30 cellular contexts compared by ENCODE assay signal in the genomic region with DNA sequence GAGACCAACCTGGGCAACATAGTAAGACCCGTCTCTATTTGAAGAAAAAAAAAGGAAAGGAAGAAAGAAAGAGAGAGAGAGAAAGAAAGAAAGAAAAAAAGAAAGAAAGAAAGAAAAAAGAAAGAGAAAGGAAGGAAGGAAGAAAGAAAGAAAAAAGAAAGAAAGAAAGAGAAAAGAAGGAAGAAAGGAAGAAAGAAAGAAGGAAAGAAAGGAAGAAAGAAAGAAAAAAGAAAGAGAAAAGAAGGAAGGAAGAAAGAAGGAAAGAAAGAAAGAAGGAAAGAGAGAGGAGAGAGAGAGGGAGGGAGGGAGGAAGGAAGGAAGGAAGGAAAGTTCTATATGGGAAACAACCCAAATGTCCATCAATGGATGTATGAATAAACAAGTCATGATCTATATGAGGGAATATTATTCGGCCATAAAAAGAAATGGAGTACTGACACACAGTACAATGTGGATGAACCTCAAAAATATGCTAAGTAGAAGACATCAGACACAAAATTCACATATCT. TPM values are rescaled to one million over a fixed set of nuclear protein-coding genes. Genes with fewer than 3 reads are reported as not detected.
"Had no signal": no experiment of that assay in that cellular context is flagged by ENCODE, and none has a peak within 500 bp of the region (broad histone marks: within the 10 kb centered on the region; RNA-seq: fewer than 3 reads in every experiment).

No MANE protein-coding gene starts in this region.

- H3K9me3 ChIP-seq: esophagus muscularis mucosa, gastroesophageal sphincter, mucosa of descending colon, neutrophil, thyroid gland, vagina had no signal

- H3K4me2 ChIP-seq: hepatocyte, smooth muscle cell had no signal

- H3K27ac ChIP-seq: esophagus muscularis mucosa, foreskin keratinocyte, gastroesophageal sphincter, heart left ventricle, neutrophil, parathyroid adenoma, thyroid gland, vagina had no signal

- H2AFZ ChIP-seq: hepatocyte, parathyroid adenoma had no signal

- DNase-seq: dermis blood vessel endothelial cell; effector memory CD4-positive, alpha-beta T cell; foreskin keratinocyte; heart left ventricle; kidney; mucosa of descending colon; naive B cell; stimulated activated CD4-positive, alpha-beta T cell treated with anti-CD3 and anti-CD28 coated beads, Interleukin-12 subunit alpha, Interleukin-12 subunit beta, amount 100 ng/mL, for 4 hours; stimulated activated CD4-positive, alpha-beta T cell treated with anti-CD3 and anti-CD28 coated beads, Interleukin-1b, Interleukin-23, amount 100 ng/mL, for 48 hours; stimulated activated CD4-positive, alpha-beta T cell treated with anti-CD3 and anti-CD28 coated beads, Interleukin-4, amount 100 ng/mL, for 1 hour; stimulated activated CD8-positive, alpha-beta memory T cell treated with anti-CD3 and anti-CD28 coated beads, Interleukin-4, amount 100 ng/mL, for 48 hours; stimulated activated naive CD4-positive, alpha-beta T cell; stimulated activated naive CD8-positive, alpha-beta T cell treated with anti-CD3 and anti-CD28 coated beads, Interleukin-15, amount 100 ng/mL, for 72 hours; thyroid gland; trophoblast cell had no signal

- H3K36me3 Mint-ChIP-seq: memory B cell; mesothelial cell of epicardium; naive B cell; natural killer cell treated with Interleukin-12 subunit alpha and Interleukin-12 subunit beta and Interleukin-15 and Interleukin-18, amount 100 ng/mL, for 72 hours had no signal

- H3K4me3 ChIP-seq: esophagus muscularis mucosa, gastroesophageal sphincter, heart left ventricle, hepatocyte, lung, mucosa of descending colon, smooth muscle cell, thyroid gland, vagina had no signal

- H3K4me3 Mint-ChIP-seq: memory B cell; mesothelial cell of epicardium; naive B cell; natural killer cell treated with Interleukin-12 subunit alpha and Interleukin-12 subunit beta and Interleukin-15 and Interleukin-18, amount 100 ng/mL, for 72 hours; neural crest cell; stimulated activated naive CD8-positive, alpha-beta T cell treated with anti-CD3 and anti-CD28 coated beads, Interleukin-15, amount 100 ng/mL, for 72 hours had no signal

- H3K36me3 ChIP-seq: esophagus muscularis mucosa, gastroesophageal sphincter, heart left ventricle, neutrophil, thyroid gland, vagina had no signal

- ATAC-seq: foreskin keratinocyte; gastroesophageal sphincter; heart left ventricle; left lobe of liver; mucosa of descending colon; natural killer cell treated with Interleukin-12 subunit alpha and Interleukin-12 subunit beta and Interleukin-15 and Interleukin-18, amount 100 ng/mL, for 72 hours; sciatic nerve; stimulated activated naive CD8-positive, alpha-beta T cell treated with anti-CD3 and anti-CD28 coated beads, Interleukin-15, amount 100 ng/mL, for 72 hours had no signal

- H3K27me3 ChIP-seq: esophagus muscularis mucosa, foreskin keratinocyte, gastroesophageal sphincter, heart left ventricle, hepatocyte, neutrophil, thyroid gland, vagina had no signal

- H3K4me1 ChIP-seq: esophagus muscularis mucosa, foreskin keratinocyte, gastroesophageal sphincter, parathyroid adenoma, vagina had no signal

- H3K9me3 Mint-ChIP-seq: memory B cell; naive B cell; natural killer cell treated with Interleukin-12 subunit alpha and Interleukin-12 subunit beta and Interleukin-15 and Interleukin-18, amount 100 ng/mL, for 72 hours; neural crest cell; stimulated activated naive CD8-positive, alpha-beta T cell treated with anti-CD3 and anti-CD28 coated beads, Interleukin-15, amount 100 ng/mL, for 72 hours had no signal

- H3K27ac Mint-ChIP-seq: memory B cell; mesothelial cell of epicardium; naive B cell; natural killer cell treated with Interleukin-12 subunit alpha and Interleukin-12 subunit beta and Interleukin-15 and Interleukin-18, amount 100 ng/mL, for 72 hours had no signal

- H3K4me1 Mint-ChIP-seq: memory B cell; naive B cell; neural crest cell; stimulated activated naive CD8-positive, alpha-beta T cell treated with anti-CD3 and anti-CD28 coated beads, Interleukin-15, amount 100 ng/mL, for 72 hours had no signal

- H3K9ac ChIP-seq: parathyroid adenoma had no signal

- H3K27me3 Mint-ChIP-seq: memory B cell, progenitor cell of endocrine pancreas had no signal

RNA-seq across cellular contexts. Expression of a gene that starts 28.8 kb away (rescaled TPM):
- total RNA-seq: natural killer cell treated with Interleukin-12 subunit alpha and Interleukin-12 subunit beta and Interleukin-15 and Interleukin-18, amount 100 ng/mL, for 72 hours; neural crest cell had no signal
